ENCODE assay signal across 18 cellular contexts in the genomic region with DNA sequence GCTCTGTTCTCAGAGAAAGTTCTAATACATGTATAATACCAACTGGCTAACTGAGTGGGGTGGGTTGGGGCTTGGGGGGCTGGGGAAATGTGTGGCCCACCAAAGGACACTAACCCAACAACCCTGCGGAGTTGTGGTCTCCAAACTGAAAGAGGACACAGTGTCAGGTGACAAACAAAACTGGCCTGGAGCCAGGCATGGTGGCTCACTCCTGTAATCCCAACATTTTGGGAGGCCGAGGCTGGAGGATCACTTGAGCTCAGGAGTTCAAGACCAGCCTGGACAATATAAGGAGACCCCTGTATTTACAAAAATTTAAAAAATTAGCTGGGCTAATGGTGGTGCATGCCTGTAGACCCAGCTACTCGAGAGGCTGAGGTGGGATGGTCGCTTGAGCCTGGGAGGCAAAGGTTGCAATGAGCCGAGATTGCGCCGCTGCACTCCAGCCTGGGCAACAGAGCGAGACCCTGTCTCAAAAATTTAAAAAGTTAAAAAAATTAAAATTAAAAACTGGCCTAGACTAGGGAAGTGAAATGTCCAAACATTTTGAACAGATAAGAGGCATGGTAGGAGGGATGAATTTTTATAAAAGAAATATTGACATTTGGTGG. TPM values are rescaled to one million over a fixed set of nuclear protein-coding genes. Genes with fewer than 3 reads are reported as not detected.
DNase-seq lines count a peak whose midpoint lies in the region; ATAC-seq, FAIRE-seq and TF ChIP-seq lines count a peak whose summit lies in the region.
"Had no signal": no experiment of that assay in that cellular context is flagged by ENCODE, and none has a peak within 500 bp of the region (broad histone marks: within the 10 kb centered on the region; RNA-seq: fewer than 3 reads in every experiment).

No MANE protein-coding gene starts in this region.

- in situ Hi-C loops in HepG2 (cut with HindIII; ENCODE audit: extremely low pct_ligation_motif_present, low pct_unique_long_range_greater_than_20kb): no loop called here

- TF ChIP-seq CTCF in HepG2 (CRISPR knock-in tag; IDR thresholded peaks at IDR 0.05) (no peak), right lobe of liver (IDR thresholded peaks at IDR 0.05) (no peak), WTC11 (IDR thresholded peaks at IDR 0.05) (no peak), WERI-Rb-1 (IDR thresholded peaks at IDR 0.05; ENCODE audit: low read depth, low read length) (no peak)

- TF ChIP-seq EP300 in HepG2 (IDR thresholded peaks at IDR 0.05; ENCODE audit: low read depth in 2 of 2, low read length in 2 of 2) (no peak), HepG2 (CRISPR knock-in tag; IDR thresholded peaks at IDR 0.05; ENCODE audit: borderline replicate concordance) (no peak)

- no peaks in the 10 kb centered on the region for H3K79me1 ChIP-seq in neuronal stem cell (ENCODE audit: low read depth, low read length)

- CTCF ChIA-PET in HepG2 (lab: Yijun Ruan, JAX; ENCODE audit: low intra/inter-chr PET ratio, low total read pairs) (no interaction called here), WTC11 (lab: Charles Lee) (interaction anchor here (0.5 to 3.6 kb wide), 9 partner anchors 11 to 1629 kb away, joined by 3 to 20 read pairs (median 4); no protein-coding TSS in a partner anchor)

- POLR2A ChIA-PET in HepG2 (lab: Yijun Ruan, JAX): interaction anchor here (0.6 to 4.6 kb wide), 8 partner anchors 11 to 520 kb away, joined by 3 to 45 read pairs (median 14); partner anchors contain the start of gene BUB1B
- POLR2A ChIA-PET in WTC11 (lab: Charles Lee): interaction anchor here (0.8 to 1.7 kb wide), 2 partner anchors 36 to 38 kb away, joined by 4 read pairs; partner anchors contain the start of gene BMF

- no peak overlapping the region for H3K4me3 ChIP-seq in HepG2 (replicated peaks in 1 of 3; ENCODE audit: insufficient read depth in 1 of 3, low read depth in 2 of 3, low read length in 3 of 3)
- H3K4me3 ChIP-seq in right lobe of liver: no peak overlapping the region
- H3K4me3 ChIP-seq in neuronal stem cell (ENCODE audit: low read length in 2 of 2): no peak overlapping the region
- no peak overlapping the region for H3K4me3 ChIP-seq in WERI-Rb-1 (ENCODE audit: low read depth, low read length)
- H3K4me3 ChIP-seq: GM12878 had no signal

- H3K4me1 ChIP-seq in HepG2 (ENCODE audit: insufficient read depth, low read length) (peaks cover 48% of the 10 kb centered on the region), right lobe of liver (peaks cover 0 to 30% (median 13%) of the 10 kb centered on the region in 4 donors), neuronal stem cell (ENCODE audit: control insufficient read depth in 2 of 2, insufficient read depth in 1 of 2, low read depth in 1 of 2, low read length in 2 of 2) (peaks cover 12 to 19% of the 10 kb centered on the region in 2 donors)

- H4K91ac ChIP-seq in neuronal stem cell (ENCODE audit: low read depth, low read length, poor library complexity): no peak overlapping the region

- H3K9ac ChIP-seq in HepG2 (ENCODE audit: insufficient read depth, low read depth, low read length): no peak overlapping the region
- no peak overlapping the region for H3K9ac ChIP-seq in neuronal stem cell (ENCODE audit: low read depth, low read length, poor library complexity)

- H4K20me1 ChIP-seq in HepG2 (ENCODE audit: insufficient read depth, low read length): no peaks in the 10 kb centered on the region

- H3K36me3 Mint-ChIP-seq in WTC11: peaks cover 5% of the 10 kb centered on the region; the same call in 1 of the 2 replicates
- peaks cover 0 to 10% of the 10 kb centered on the region in 2 donors for H3K36me3 Mint-ChIP-seq in stimulated activated naive B cell treated with anti-CD40 and anti-IgM and Interleukin-4, amounts not matched to agents 10 μg/mL and 1 μg/mL and 100 μg/mL, for 72 hours

- H2BK12ac ChIP-seq in neuronal stem cell (ENCODE audit: low read length): no peak overlapping the region

- no peak overlapping the region for H3K27ac Mint-ChIP-seq in WTC11
- no peak overlapping the region for H3K27ac Mint-ChIP-seq in stimulated activated naive B cell treated with anti-CD40 and anti-IgM and Interleukin-4, amounts not matched to agents 10 μg/mL and 1 μg/mL and 100 μg/mL, for 72 hours

- H3K79me2 ChIP-seq in HepG2 (ENCODE audit: insufficient read depth, low read length): no peaks in the 10 kb centered on the region

- H3K4me2 ChIP-seq in HepG2 (ENCODE audit: low read depth, low read length): no peak overlapping the region
- no peak overlapping the region for H3K4me2 ChIP-seq in neuronal stem cell (ENCODE audit: insufficient read depth, low read length, poor library complexity, severe bottlenecking)

- no peak overlapping the region for H3K4ac ChIP-seq in neuronal stem cell (ENCODE audit: low read length)

- H2BK5ac ChIP-seq in neuronal stem cell (ENCODE audit: low read length): no peak overlapping the region

- H3K9me3 ChIP-seq in HepG2 (ENCODE audit: low read length) (no peaks in the 10 kb centered on the region), right lobe of liver (no peaks in the 10 kb centered on the region), neuronal stem cell (replicated peaks in 1 of 2; ENCODE audit: control insufficient read depth in 2 of 2, insufficient read depth in 1 of 2, low read depth in 1 of 2, low read length in 2 of 2) (no peaks in the 10 kb centered on the region), WERI-Rb-1 (ENCODE audit: severe bottlenecking) (no peaks in the 10 kb centered on the region)

- H3K23ac ChIP-seq in neuronal stem cell (ENCODE audit: low read depth, low read length, poor library complexity): no peak overlapping the region

- TF ChIP-seq RAD21 in HepG2 (CRISPR knock-in tag; IDR thresholded peaks at IDR 0.05): no peak

- H2AK5ac ChIP-seq in neuronal stem cell (ENCODE audit: low read depth, low read length): no peak overlapping the region

- H3K14ac ChIP-seq in neuronal stem cell (ENCODE audit: low read length): no peak overlapping the region

- ATAC-seq in HepG2 (no peak), right lobe of liver (no peak), WTC11 (no peak)
- no peak for ATAC-seq in stimulated activated naive B cell treated with anti-CD40 and anti-IgM and Interleukin-4, amounts not matched to agents 10 μg/mL and 1 μg/mL and 100 μg/mL, for 72 hours (replicated peaks)
- ATAC-seq: Right ventricle myocardium inferior had no signal

- H3K9me3 Mint-ChIP-seq in WTC11: peaks cover 9% of the 10 kb centered on the region; the same call in 1 of the 2 replicates
- no peaks in the 10 kb centered on the region for H3K9me3 Mint-ChIP-seq in stimulated activated naive B cell treated with anti-CD40 and anti-IgM and Interleukin-4, amounts not matched to agents 10 μg/mL and 1 μg/mL and 100 μg/mL, for 72 hours

- DNase-seq in HepG2 (ENCODE audit: low spot score) (no peak), right lobe of liver (no peak), WTC11 (ENCODE audit: low spot score) (no peak), neuronal stem cell (ENCODE audit: low spot score) (no peak), WERI-Rb-1 (no peak), urothelium cell line (ENCODE audit: low spot score) (no peak), putamen (ENCODE audit: low spot score) (no peak)
- DNase-seq in stimulated activated naive B cell treated with anti-CD40 and anti-IgM and Interleukin-4, amounts not matched to agents 10 μg/mL and 1 μg/mL and 100 μg/mL, for 72 hours: no peak
- DNase-seq: 8988T, DMS 273 treated with DMSO at 0.1 percent for 48 hours, GDM1, H9, NCI-H1436, NCI-H2081, NCI-H510A, NCI-H774 had no signal

- H3K36me3 ChIP-seq in HepG2 (replicated peaks in 1 of 2; ENCODE audit: control insufficient read depth in 1 of 2, insufficient read depth in 2 of 2, low read length in 2 of 2) (no peaks in the 10 kb centered on the region), right lobe of liver (no peaks in the 10 kb centered on the region), neuronal stem cell (replicated peaks in 1 of 2; ENCODE audit: control insufficient read depth in 2 of 2, insufficient read depth in 2 of 2, low read length in 2 of 2) (no peaks in the 10 kb centered on the region), WERI-Rb-1 (no peaks in the 10 kb centered on the region)

- FAIRE-seq in HepG2 (lab: Jason Lieb, UNC) (no peak), urothelium cell line (lab: Jason Lieb, UNC) (no peak)
- FAIRE-seq: GM12878 had no signal

- intact Hi-C loops in HepG2 (cut with micrococcal nuclease; ENCODE audit: unreplicated experiment): no loop called here
- intact Hi-C loops in right lobe of liver (cut with DNase I): no loop called here

- TF ChIP-seq POLR2A in HepG2 (IDR thresholded peaks at IDR 0.05; ENCODE audit: insufficient read depth in 1 of 2, low read depth in 2 of 2, low read length in 2 of 2): no peak
- no peak for TF ChIP-seq POLR2A in right lobe of liver (IDR thresholded peaks at IDR 0.05)

- no peak overlapping the region for H2BK120ac ChIP-seq in neuronal stem cell (ENCODE audit: low read depth, low read length)

- 88% methylated on average over 7 of the region's 8 CpGs for WGBS in HepG2 (ENCODE audit: low lambda C conversion rate)
- WGBS in right lobe of liver (ENCODE audit: insufficient coverage, low coverage, low lambda C conversion rate, missing lambda C conversion rate): 99% methylated on average over 8 of the region's 8 CpGs
- no CpG with 5 or more reads among the region's 8 CpGs for WGBS in neuronal stem cell (ENCODE audit: extremely low coverage in 2 of 2, insufficient read length in 2 of 2, insufficient replicate concordance in 1 of 2), 2 donors

- no peak overlapping the region for H3K4me3 Mint-ChIP-seq in WTC11
- no peak overlapping the region for H3K4me3 Mint-ChIP-seq in stimulated activated naive B cell treated with anti-CD40 and anti-IgM and Interleukin-4, amounts not matched to agents 10 μg/mL and 1 μg/mL and 100 μg/mL, for 72 hours
- H3K4me3 Mint-ChIP-seq: H9 had no signal

- no TSS peak for BruUV-seq in HepG2 (replicated peaks; lab: Mats Ljungman, UMichigan)

- peaks cover 7% of the 10 kb centered on the region; the same call in 1 of the 2 replicates for H3K27me3 Mint-ChIP-seq in WTC11 (ENCODE audit: low read depth)
- H3K27me3 Mint-ChIP-seq in stimulated activated naive B cell treated with anti-CD40 and anti-IgM and Interleukin-4, amounts not matched to agents 10 μg/mL and 1 μg/mL and 100 μg/mL, for 72 hours: no peaks in the 10 kb centered on the region

- no peak overlapping the region for H4K8ac ChIP-seq in neuronal stem cell (ENCODE audit: low read depth, low read length)

- H2AFZ ChIP-seq in HepG2 (ENCODE audit: low read length) (no peak overlapping the region), neuronal stem cell (ENCODE audit: low read length) (peak overlapping the region; percentile 77)

- no peak overlapping the region for H3K18ac ChIP-seq in neuronal stem cell (ENCODE audit: low read length)

- H3K27me3 ChIP-seq in HepG2 (ENCODE audit: control insufficient read depth in 1 of 2, insufficient read depth in 2 of 2, low read length in 2 of 2): no peaks in the 10 kb centered on the region
- H3K27me3 ChIP-seq in right lobe of liver: no peaks in the 10 kb centered on the region
- H3K27me3 ChIP-seq in neuronal stem cell (ENCODE audit: control insufficient read depth in 3 of 3, insufficient read depth in 3 of 3, low read depth in 1 of 3, low read length in 3 of 3): no peaks in the 10 kb centered on the region
- no peaks in the 10 kb centered on the region for H3K27me3 ChIP-seq in WERI-Rb-1 (ENCODE audit: insufficient read depth, low read depth, severe bottlenecking)

- no peak overlapping the region for H2BK15ac ChIP-seq in neuronal stem cell (ENCODE audit: low read length)

- H3K27ac ChIP-seq in HepG2 (ENCODE audit: extremely low read length, insufficient read depth, low read length) (peak overlapping the region; percentile 69), right lobe of liver (no peak overlapping the region), neuronal stem cell (replicated peaks; ENCODE audit: low read length) (no peak overlapping the region), WERI-Rb-1 (no peak overlapping the region)

- peaks cover 35% of the 10 kb centered on the region for H3K4me1 Mint-ChIP-seq in WTC11
- peaks cover 31 to 41% of the 10 kb centered on the region in 2 donors for H3K4me1 Mint-ChIP-seq in stimulated activated naive B cell treated with anti-CD40 and anti-IgM and Interleukin-4, amounts not matched to agents 10 μg/mL and 1 μg/mL and 100 μg/mL, for 72 hours

RNA-seq across cellular contexts. Expression of gene SRP14, which starts 31.7 kb away (rescaled TPM):
- total RNA-seq in HepG2 (2016; rRNA removed; fragmentation: Illumina TruSeq; extraction: Trizol): 208 and 346 TPM in 2 replicates
- 41.2 and 44.6 TPM in 2 replicates for total RNA-seq in HepG2 (2016; cell fraction: cytosol; rRNA removed; fragmentation: Illumina TruSeq; extraction: Trizol; ENCODE audit: low read depth)
- 215 and 364 TPM in 2 replicates for total RNA-seq in HepG2 (2016; cell fraction: insoluble cytoplasmic fraction; rRNA removed; fragmentation: Illumina TruSeq; extraction: Trizol)
- total RNA-seq in HepG2 (2016; cell fraction: membrane; rRNA removed; fragmentation: Illumina TruSeq; extraction: Trizol): 66.6 and 67.3 TPM in 2 replicates
- total RNA-seq in HepG2 (2016; cell fraction: nucleus; rRNA removed; fragmentation: Illumina TruSeq; extraction: Trizol): 83.4 and 83.7 TPM in 2 replicates
- polyA plus RNA-seq in HepG2 (2011; rRNA removed): 257 and 356 TPM in 2 replicates
- polyA plus RNA-seq in HepG2 (2011; cell fraction: cytosol; rRNA removed): 182 and 220 TPM in 2 replicates
- polyA plus RNA-seq in HepG2 (2011; cell fraction: nucleus; rRNA removed): 51.4 and 52.1 TPM in 2 replicates
- 184 and 206 TPM in 2 replicates for polyA plus RNA-seq in HepG2 (2012)
- polyA plus RNA-seq in HepG2 (2016; cell fraction: cytosol; fragmentation: Illumina TruSeq; extraction: Trizol; ENCODE audit: low read depth): 72.3 and 76.1 TPM in 2 replicates
- 607 and 646 TPM in 2 replicates for polyA plus RNA-seq in HepG2 (2016; cell fraction: insoluble cytoplasmic fraction; fragmentation: Illumina TruSeq; extraction: Trizol; ENCODE audit: low read depth)
- polyA plus RNA-seq in HepG2 (2016; cell fraction: membrane; fragmentation: Illumina TruSeq; extraction: Trizol; ENCODE audit: low read depth): 102 TPM in 2 replicates
- polyA plus RNA-seq in HepG2 (2016; cell fraction: nucleus; fragmentation: Illumina TruSeq; extraction: Trizol; ENCODE audit: insufficient read depth, low read depth): 218 and 240 TPM in 2 replicates
- 39.8 and 85.1 TPM in 2 replicates for polyA minus RNA-seq in HepG2 (2011; rRNA and poly(A)+ RNA removed; ENCODE audit: low replicate concordance)
- polyA minus RNA-seq in HepG2 (2011; cell fraction: cytosol; rRNA and poly(A)+ RNA removed): 43.2 and 55.2 TPM in 2 replicates
- polyA minus RNA-seq in HepG2 (2011; cell fraction: nucleus; rRNA and poly(A)+ RNA removed): 31.1 and 41.5 TPM in 2 replicates
- 100 to 1,000 TPM in 2 of 6 experiments, 10 to 100 TPM in 4; 57.9 to 277 (median 81.0) TPM for total RNA-seq in right lobe of liver
- 190 to 199 TPM (median 192 TPM) in 3 replicates for total RNA-seq in WTC11 (2021)
- polyA plus RNA-seq in neuronal stem cell (2013, experiment 1 of 2): 655 TPM
- polyA plus RNA-seq in neuronal stem cell (2013, experiment 2 of 2): 647 TPM

RNA-seq across cellular contexts. Expression of gene BMF, which starts 38.0 kb away (rescaled TPM):
- total RNA-seq in HepG2 (2016; rRNA removed; fragmentation: Illumina TruSeq; extraction: Trizol) (5.4 and 8.7 TPM in 2 replicates), right lobe of liver (1 to 10 TPM; 1.7 to 7.3 (median 3.4) TPM), WTC11 (2021) (32.9 to 36.9 TPM (median 36.6 TPM) in 3 replicates)
- total RNA-seq in HepG2 (2016; cell fraction: cytosol; rRNA removed; fragmentation: Illumina TruSeq; extraction: Trizol; ENCODE audit: low read depth): 0.88 and 1.0 TPM in 2 replicates
- total RNA-seq in HepG2 (2016; cell fraction: insoluble cytoplasmic fraction; rRNA removed; fragmentation: Illumina TruSeq; extraction: Trizol): 5.1 and 9.6 TPM in 2 replicates
- total RNA-seq in HepG2 (2016; cell fraction: membrane; rRNA removed; fragmentation: Illumina TruSeq; extraction: Trizol): 2.8 and 3.2 TPM in 2 replicates
- 11.8 and 14.8 TPM in 2 replicates for total RNA-seq in HepG2 (2016; cell fraction: nucleus; rRNA removed; fragmentation: Illumina TruSeq; extraction: Trizol)
- polyA plus RNA-seq in HepG2 (2011; rRNA removed): 15.9 and 32.7 TPM in 2 replicates
- polyA plus RNA-seq in HepG2 (2011; cell fraction: cytosol; rRNA removed): 12.2 and 20.6 TPM in 2 replicates
- 28.3 and 48.7 TPM in 2 replicates for polyA plus RNA-seq in HepG2 (2011; cell fraction: nucleus; rRNA removed)
- polyA plus RNA-seq in HepG2 (2012): 14.9 and 27.8 TPM in 2 replicates
- polyA plus RNA-seq in HepG2 (2016; cell fraction: cytosol; fragmentation: Illumina TruSeq; extraction: Trizol; ENCODE audit: low read depth): 0.38 and 0.44 TPM in 2 replicates
- 4.3 and 4.9 TPM in 2 replicates for polyA plus RNA-seq in HepG2 (2016; cell fraction: insoluble cytoplasmic fraction; fragmentation: Illumina TruSeq; extraction: Trizol; ENCODE audit: low read depth)
- 0.95 and 1.0 TPM in 2 replicates for polyA plus RNA-seq in HepG2 (2016; cell fraction: membrane; fragmentation: Illumina TruSeq; extraction: Trizol; ENCODE audit: low read depth)
- polyA plus RNA-seq in HepG2 (2016; cell fraction: nucleus; fragmentation: Illumina TruSeq; extraction: Trizol; ENCODE audit: insufficient read depth, low read depth): 13.0 and 15.3 TPM in 2 replicates
- 3.0 and 44.4 TPM in 2 replicates for polyA minus RNA-seq in HepG2 (2011; rRNA and poly(A)+ RNA removed; ENCODE audit: low replicate concordance)
- polyA minus RNA-seq in HepG2 (2011; cell fraction: cytosol; rRNA and poly(A)+ RNA removed): 11.2 and 23.6 TPM in 2 replicates
- polyA minus RNA-seq in HepG2 (2011; cell fraction: nucleus; rRNA and poly(A)+ RNA removed): 23.4 and 35.4 TPM in 2 replicates
- 6.6 TPM for polyA plus RNA-seq in neuronal stem cell (2013, experiment 1 of 2)
- 6.6 TPM for polyA plus RNA-seq in neuronal stem cell (2013, experiment 2 of 2)

Comparison
In these comparisons a context has a peak if more than half of its experiments do, and no peak if none do; other contexts are left out.
1. Of the 50 proteins assayed by ChIP-seq in both HepG2 and WTC11: peak only in HepG2: none; only in WTC11: none; in both: ZNF121; in neither: 49.